In genomic region chr18:59697236-59697932, GRCh38 we compare ENCODE assay signal across 9 cellular contexts. TPM values are rescaled to one million over a fixed set of nuclear protein-coding genes. Genes with fewer than 3 reads are reported as not detected.
DNase-seq lines count a peak whose midpoint lies in the region; ATAC-seq, FAIRE-seq and TF ChIP-seq lines count a peak whose summit lies in the region.
"Had no signal": no experiment of that assay in that cellular context is flagged by ENCODE, and none has a peak within 500 bp of the region (broad histone marks: within the 10 kb centered on the region; RNA-seq: fewer than 3 reads in every experiment).

Gene CCBE1 (minus strand): TSS chr18:59697423.

- H3K79me2 ChIP-seq in PC-3 (ENCODE audit: low read length) (peaks cover 53% of the 10 kb centered on the region), HepG2 (ENCODE audit: insufficient read depth, low read length) (no peaks in the 10 kb centered on the region)

- peak within 1 kb of the TSS; percentile 86 for H3K4me3 ChIP-seq in PC-3 (ENCODE audit: low read length)
- H3K4me3 ChIP-seq in colonic mucosa = peak within 1 kb of the TSS; percentile 40
- no peak within 1 kb of the TSS; a peak in 1 of 6 replicates for H3K4me3 ChIP-seq in HepG2 (replicated peaks in 1 of 3; ENCODE audit: insufficient read depth in 1 of 3, low read depth in 2 of 3, low read length in 3 of 3)

- in situ Hi-C loops in HepG2 (cut with HindIII; ENCODE audit: extremely low pct_ligation_motif_present, low pct_unique_long_range_greater_than_20kb) = no loop called here

- 3% methylated on average over 11 of the region's 46 CpGs for WGBS in HepG2 (ENCODE audit: low lambda C conversion rate)

- TF ChIP-seq CTCF in PC-3 (conservative IDR thresholded peaks at IDR 0.05; ENCODE audit: low read depth, low read length) = peak; percentile 93
- TF ChIP-seq CTCF in colonic mucosa (IDR thresholded peaks at IDR 0.05) = peak; percentile 89
- TF ChIP-seq CTCF in HepG2 (CRISPR knock-in tag; IDR thresholded peaks at IDR 0.05) = peak; percentile 66

- no peaks in the 10 kb centered on the region for H3K9me3 ChIP-seq in PC-3 (ENCODE audit: low read length)
- H3K9me3 ChIP-seq in colonic mucosa = no peaks in the 10 kb centered on the region
- no peaks in the 10 kb centered on the region for H3K9me3 ChIP-seq in HepG2 (ENCODE audit: low read length)

- BruUV-seq in PC-3 (replicated peaks; lab: Mats Ljungman, UMichigan) (no TSS peak), HepG2 (replicated peaks; lab: Mats Ljungman, UMichigan) (no TSS peak)

- H3K27ac ChIP-seq in PC-3 (ENCODE audit: low read length) (peak within 1 kb of the TSS; percentile 35), colonic mucosa (no peak within 1 kb of the TSS), HepG2 (ENCODE audit: extremely low read length, insufficient read depth, low read length) (no peak within 1 kb of the TSS)

- no peak for TF ChIP-seq RAD21 in HepG2 (CRISPR knock-in tag; IDR thresholded peaks at IDR 0.05)

- no peaks in the 10 kb centered on the region for H4K20me1 ChIP-seq in PC-3 (ENCODE audit: low read length)
- no peaks in the 10 kb centered on the region for H4K20me1 ChIP-seq in HepG2 (ENCODE audit: insufficient read depth, low read length)

- H3K4me2 ChIP-seq in PC-3 (ENCODE audit: low read length) = peak within 1 kb of the TSS; percentile 87
- H3K4me2 ChIP-seq in HepG2 (ENCODE audit: low read depth, low read length) = no peak within 1 kb of the TSS

- DNase-seq in NCI-H1436 (lab: John Stamatoyannopoulos, UW) = peak; percentile 57
- no peak for DNase-seq in NCI-H1436 treated with DMSO at 0.1 percent for 48 hours (lab: John Stamatoyannopoulos, UW)
- DNase-seq in PC-3 = peak; percentile 84
- DNase-seq in colonic mucosa = peak; percentile 73
- no peak for DNase-seq in HepG2 (ENCODE audit: low spot score)
- DNase-seq in stimulated activated CD8-positive, alpha-beta memory T cell treated with anti-CD3 and anti-CD28 coated beads, Interleukin-4, amount 100 ng/mL, for 48 hours = peak; percentile 83
- DNase-seq in SIG-M5 (lab: John Stamatoyannopoulos, UW) = no peak

- intact Hi-C loops in PC-3 (cut with micrococcal nuclease) = loop anchor here (1.0 to 10.0 kb wide), 5 partner anchors 35 to 207 kb away; no protein-coding TSS in a partner anchor
- intact Hi-C loops in colonic mucosa (cut with DNase I) = loop anchor here (10.0 kb wide), 1 partner anchor 127 kb away; no protein-coding TSS in a partner anchor
- intact Hi-C loops in HepG2 (cut with micrococcal nuclease; ENCODE audit: unreplicated experiment) = no loop called here

- H3K4me1 ChIP-seq in PC-3 (ENCODE audit: insufficient read depth, low read length) (peaks cover 43% of the 10 kb centered on the region), colonic mucosa (no peaks in the 10 kb centered on the region), HepG2 (ENCODE audit: insufficient read depth, low read length) (no peaks in the 10 kb centered on the region)

- no peaks in the 10 kb centered on the region for H3K27me3 ChIP-seq in PC-3 (ENCODE audit: low read length)
- H3K27me3 ChIP-seq in colonic mucosa = peaks cover 21% of the 10 kb centered on the region
- H3K27me3 ChIP-seq in HepG2 (ENCODE audit: control insufficient read depth in 1 of 2, insufficient read depth in 2 of 2, low read length in 2 of 2) = peaks cover 3 to 37% of the 10 kb centered on the region in 2 experiments

- no peak for TF ChIP-seq EP300 in HepG2 (IDR thresholded peaks at IDR 0.05; ENCODE audit: low read depth in 2 of 2, low read length in 2 of 2)
- TF ChIP-seq EP300 in HepG2 (CRISPR knock-in tag; IDR thresholded peaks at IDR 0.05; ENCODE audit: borderline replicate concordance) = no peak

- H3K9me2 ChIP-seq in PC-3 (replicated peaks; ENCODE audit: low read length) = no peaks in the 10 kb centered on the region

- ATAC-seq in HG02938 (IDR thresholded peaks at IDR 0.05; ENCODE audit: unreplicated experiment) = peak; percentile 50
- ATAC-seq in PC-3 = peak; percentile 66
- peak; percentile 91 for ATAC-seq in HepG2

- H3K36me3 ChIP-seq in PC-3 (ENCODE audit: low read depth, low read length) (no peaks in the 10 kb centered on the region), colonic mucosa (no peaks in the 10 kb centered on the region), HepG2 (replicated peaks in 1 of 2; ENCODE audit: control insufficient read depth in 1 of 2, insufficient read depth in 2 of 2, low read length in 2 of 2) (no peaks in the 10 kb centered on the region)

- no peak for TF ChIP-seq POLR2A in HepG2 (IDR thresholded peaks at IDR 0.05; ENCODE audit: insufficient read depth in 1 of 2, low read depth in 2 of 2, low read length in 2 of 2)

- POLR2A ChIA-PET in PC-3 (lab: Charles Lee; ENCODE audit: unreplicated experiment) (interaction anchor here (0.6 to 1.0 kb wide), 2 partner anchors 36 to 202 kb away, joined by 3 to 5 read pairs; no protein-coding TSS in a partner anchor), HepG2 (lab: Yijun Ruan, JAX) (no interaction called here)

- H3F3A ChIP-seq in PC-3 (ENCODE audit: low read length, unreplicated experiment) = no peaks in the 10 kb centered on the region

- H3K9ac ChIP-seq in PC-3 (ENCODE audit: low read length) (peak within 1 kb of the TSS; percentile 63), colonic mucosa (ENCODE audit: low read depth in 2 of 2, low read length in 2 of 2) (peak within 1 kb of the TSS in 1 of 2 donors; percentile 3), HepG2 (ENCODE audit: insufficient read depth, low read depth, low read length) (no peak within 1 kb of the TSS)

- CTCF ChIA-PET in PC-3 (lab: Charles Lee) (interaction anchor here (0.6 to 1.8 kb wide), 12 partner anchors 19 to 238 kb away, joined by 3 to 47 read pairs (median 5); no protein-coding TSS in a partner anchor), HepG2 (lab: Yijun Ruan, JAX; ENCODE audit: low intra/inter-chr PET ratio, low total read pairs) (no interaction called here)

- FAIRE-seq in HepG2 (lab: Jason Lieb, UNC) = no peak

- H2AFZ ChIP-seq in PC-3 (ENCODE audit: low read length) (peak within 1 kb of the TSS; percentile 94), HepG2 (ENCODE audit: low read length) (no peak within 1 kb of the TSS)

TF ChIP-seq in HepG2, 621 proteins besides CTCF, POLR2A, EP300 and RAD21 (continues in another document):
- TF ChIP-seq HNRNPK (IDR thresholded peaks at IDR 0.05; ENCODE audit: low read depth, low read length, poor library complexity, severe bottlenecking) = peak; percentile 37
- TF ChIP-seq ZNF235 (CRISPR knock-in tag; IDR thresholded peaks at IDR 0.05; ENCODE audit: borderline replicate concordance) = no peak
- TF ChIP-seq ZNF143 (CRISPR knock-in tag; IDR thresholded peaks at IDR 0.05) = no peak
- peak; percentile 51; the same call in 1 of the 2 replicates for TF ChIP-seq ZBTB33 (CRISPR knock-in tag; IDR thresholded peaks at IDR 0.05)
- TF ChIP-seq KLF9 (CRISPR knock-in tag; IDR thresholded peaks at IDR 0.05; ENCODE audit: low read depth) = no peak
- TF ChIP-seq MAFK (conservative IDR thresholded peaks at IDR 0.05 in 1 of 2, IDR thresholded peaks at IDR 0.05 in 1 of 2; ENCODE audit: low read length in 2 of 2) = no peak
- TF ChIP-seq MLLT10 (CRISPR knock-in tag; IDR thresholded peaks at IDR 0.05) = no peak
- TF ChIP-seq MAFG (CRISPR knock-in tag; IDR thresholded peaks at IDR 0.05) = no peak
- no peak for TF ChIP-seq FOXA1 (IDR thresholded peaks at IDR 0.05)
- no peak for TF ChIP-seq FOXA1 (CRISPR knock-in tag; IDR thresholded peaks at IDR 0.05)
- TF ChIP-seq STAG1 (CRISPR knock-in tag; IDR thresholded peaks at IDR 0.05) = peak; percentile 12; the same call in 1 of the 2 replicates
- no peak for TF ChIP-seq ZNF501 (CRISPR knock-in tag; IDR thresholded peaks at IDR 0.05)
- no peak for TF ChIP-seq ZNF350 (CRISPR knock-in tag; IDR thresholded peaks at IDR 0.05; ENCODE audit: borderline replicate concordance, low read depth)
- TF ChIP-seq ZBTB7B (CRISPR knock-in tag; IDR thresholded peaks at IDR 0.05) = no peak
- no peak for TF ChIP-seq CHD4 (IDR thresholded peaks at IDR 0.05; ENCODE audit: borderline replicate concordance, low read length)
- no peak for TF ChIP-seq NFRKB (IDR thresholded peaks at IDR 0.05)

RNA-seq across cellular contexts. Expression of gene CCBE1, which starts in this region (rescaled TPM):
- total RNA-seq in PC-3 (2014; rRNA removed) = 13.9 and 20.8 TPM in 2 replicates
- 1 to 10 TPM in 1 of 2 donors, under 1 TPM in 1; 0.27 to 3.1 TPM for total RNA-seq in colonic mucosa
- not detected in 2 replicates for total RNA-seq in HepG2 (2016; rRNA removed; fragmentation: Illumina TruSeq; extraction: Trizol)
- not detected in 2 replicates for total RNA-seq in HepG2 (2016; cell fraction: cytosol; rRNA removed; fragmentation: Illumina TruSeq; extraction: Trizol; ENCODE audit: low read depth)
- total RNA-seq in HepG2 (2016; cell fraction: insoluble cytoplasmic fraction; rRNA removed; fragmentation: Illumina TruSeq; extraction: Trizol) = not detected in 2 replicates
- not detected in 2 replicates for total RNA-seq in HepG2 (2016; cell fraction: membrane; rRNA removed; fragmentation: Illumina TruSeq; extraction: Trizol)
- not detected in 2 replicates for total RNA-seq in HepG2 (2016; cell fraction: nucleus; rRNA removed; fragmentation: Illumina TruSeq; extraction: Trizol)
- polyA plus RNA-seq in HepG2 (2011; rRNA removed) = not detected in 2 replicates
- polyA plus RNA-seq in HepG2 (2011; cell fraction: cytosol; rRNA removed) = 0.03 TPM in 1 of 2 replicates, not detected in the other
- not detected in 2 replicates for polyA plus RNA-seq in HepG2 (2011; cell fraction: nucleus; rRNA removed)
- not detected in 2 replicates for polyA plus RNA-seq in HepG2 (2012)
- polyA plus RNA-seq in HepG2 (2016; cell fraction: cytosol; fragmentation: Illumina TruSeq; extraction: Trizol; ENCODE audit: low read depth) = not detected in 2 replicates
- 0.09 TPM in 1 of 2 replicates, not detected in the other for polyA plus RNA-seq in HepG2 (2016; cell fraction: insoluble cytoplasmic fraction; fragmentation: Illumina TruSeq; extraction: Trizol; ENCODE audit: low read depth)
- not detected in 2 replicates for polyA plus RNA-seq in HepG2 (2016; cell fraction: membrane; fragmentation: Illumina TruSeq; extraction: Trizol; ENCODE audit: low read depth)
- polyA plus RNA-seq in HepG2 (2016; cell fraction: nucleus; fragmentation: Illumina TruSeq; extraction: Trizol; ENCODE audit: insufficient read depth, low read depth) = not detected in 2 replicates
- polyA minus RNA-seq in HepG2 (2011; rRNA and poly(A)+ RNA removed; ENCODE audit: low replicate concordance) = not detected in 2 replicates
- polyA minus RNA-seq in HepG2 (2011; cell fraction: cytosol; rRNA and poly(A)+ RNA removed) = not detected in 2 replicates
- not detected in 2 replicates for polyA minus RNA-seq in HepG2 (2011; cell fraction: nucleus; rRNA and poly(A)+ RNA removed)
- total RNA-seq: CD8-positive, alpha-beta memory T cell had no signal
- polyA plus RNA-seq: CD8-positive, alpha-beta memory T cell had no signal

Comparison
In these comparisons a context has a peak if more than half of its experiments do, and no peak if none do; other contexts are left out.
1. DNase-seq: peak in NCI-H1436 (single experiment), PC-3 (single experiment), colonic mucosa (single experiment) and stimulated activated CD8-positive, alpha-beta memory T cell treated with anti-CD3 and anti-CD28 coated beads, Interleukin-4, amount 100 ng/mL, for 48 hours (single experiment); none in NCI-H1436 treated with DMSO at 0.1 percent for 48 hours (single experiment), HepG2 (single experiment) and SIG-M5 (single experiment).
2. Peak in ATAC-seq in HepG2; RNA of the gene not detected or under 1 TPM.
3. H3K4me3 ChIP-seq: peak in PC-3 (single experiment) and colonic mucosa (single experiment); none in HepG2 (0 of 3).
4. Peak in every context shown above with its lines, with median percentiles within 50 percentile points of each other: ATAC-seq and CTCF ChIP-seq.